ENCODE assay signal across 12 cellular contexts in genomic region chr2:218091743-218092142, GRCh38.
"Had no signal": no experiment of that assay in that cellular context is flagged by ENCODE, and none has a peak within 500 bp of the region (broad histone marks: within the 10 kb centered on the region; RNA-seq: fewer than 3 reads in every experiment).

No MANE protein-coding gene starts in this region.

- DNase-seq: activated CD4-positive, alpha-beta memory T cell treated with anti-CD3 and anti-CD28 coated beads for 36 hours; activated effector memory CD4-positive, alpha-beta T cell treated with anti-CD3 and anti-CD28 coated beads, Interleukin-2, amount 50 U/mL, for 16 hours; activated naive CD8-positive, alpha-beta T cell treated with anti-CD3 and anti-CD28 coated beads for 36 hours; activated T-cell treated with anti-CD3 and anti-CD28 coated beads, Interleukin-2, amount 50 U/mL, for 4 hours; anterior cingulate cortex; dorsolateral prefrontal cortex; hippocampal formation; left cardiac atrium; naive B cell; stomach; uterus had no signal

- ATAC-seq: activated CD4-positive, CD25-positive, alpha-beta regulatory T cell treated with anti-CD3 and anti-CD28 coated beads, Interleukin-2, amount 50 U/mL, for 24 hours; activated T-cell treated with anti-CD3 and anti-CD28 coated beads, Interleukin-2, amount 50 U/mL, for 4 hours had no signal
